ENCODE assay signal across 24 cellular contexts in genomic region chr1:61781151-61781550, GRCh38. TPM values are rescaled to one million over a fixed set of nuclear protein-coding genes. Genes with fewer than 3 reads are reported as not detected.
DNase-seq lines count a peak whose midpoint lies in the region; FAIRE-seq and TF ChIP-seq lines count a peak whose summit lies in the region.
"Had no signal": no experiment of that assay in that cellular context is flagged by ENCODE, and none has a peak within 500 bp of the region (broad histone marks: within the 10 kb centered on the region; RNA-seq: fewer than 3 reads in every experiment).

No MANE protein-coding gene starts in this region.

- H3K36me3 Mint-ChIP-seq in activated naive CD4-positive, alpha-beta T cell treated with anti-CD3 and anti-CD28 coated beads, Interleukin-2, amount 50 U/mL, for 24 hours: peaks cover 9% of the 10 kb centered on the region
- H3K36me3 Mint-ChIP-seq in activated naive CD4-positive, alpha-beta T cell treated with anti-CD3 and anti-CD28 coated beads for 36 hours (ENCODE audit: low read depth): peaks cover 2% of the 10 kb centered on the region
- peaks cover 11% of the 10 kb centered on the region for H3K36me3 Mint-ChIP-seq in activated T-helper 1 cell treated with anti-CD3 and anti-CD28 coated beads, Interleukin-12 subunit alpha, Interleukin-12 subunit beta, Interleukin-2, Interleukin-4 antibody, amounts not matched to agents 30 ng/mL and 10 ng/mL and 1 ng/mL, durations not matched to agents 14 hours and 24 hours and 36 hours (ENCODE audit: low read depth)

- H3K9me3 ChIP-seq in suprapubic skin: no peaks in the 10 kb centered on the region
- H3K9me3 ChIP-seq: lower lobe of right lung, psoas muscle had no signal

- TF ChIP-seq POLR2A in suprapubic skin (IDR thresholded peaks at IDR 0.05): no peak

- CTCF ChIA-PET in activated naive CD4-positive, alpha-beta T cell treated with anti-CD3 and anti-CD28 coated beads for 36 hours (lab: Charles Lee): no interaction called here

- peak overlapping the region; percentile 44 for H3K27ac ChIP-seq in suprapubic skin
- H3K27ac ChIP-seq: HL-60, lower lobe of right lung, psoas muscle had no signal

- TF ChIP-seq EP300 in suprapubic skin (IDR thresholded peaks at IDR 0.05): no peak

- no peaks in the 10 kb centered on the region for H3K9me3 Mint-ChIP-seq in activated naive CD4-positive, alpha-beta T cell treated with anti-CD3 and anti-CD28 coated beads, Interleukin-2, amount 50 U/mL, for 24 hours
- H3K9me3 Mint-ChIP-seq in activated naive CD4-positive, alpha-beta T cell treated with anti-CD3 and anti-CD28 coated beads for 36 hours: no peaks in the 10 kb centered on the region
- H3K9me3 Mint-ChIP-seq in activated T-helper 1 cell treated with anti-CD3 and anti-CD28 coated beads, Interleukin-12 subunit alpha, Interleukin-12 subunit beta, Interleukin-2, Interleukin-4 antibody, amounts not matched to agents 30 ng/mL and 10 ng/mL and 1 ng/mL, durations not matched to agents 14 hours and 24 hours and 36 hours: peaks cover 4% of the 10 kb centered on the region
- H3K9me3 Mint-ChIP-seq: activated naive CD8-positive, alpha-beta T cell treated with anti-CD3 and anti-CD28 coated beads, Interleukin-2, amount 10 ng/mL, durations not matched to agents 7 days and 5 days; central memory CD8-positive, alpha-beta T cell had no signal

- H3K36me3 ChIP-seq in suprapubic skin: peaks cover 13% of the 10 kb centered on the region

- no peak overlapping the region for H3K4me3 ChIP-seq in suprapubic skin
- H3K4me3 ChIP-seq: lower lobe of right lung, psoas muscle had no signal

- no peak for TF ChIP-seq CTCF in suprapubic skin (IDR thresholded peaks at IDR 0.05)

- intact Hi-C loops in activated naive CD4-positive, alpha-beta T cell treated with anti-CD3 and anti-CD28 coated beads for 36 hours (cut with micrococcal nuclease): loop anchor here (5.0 kb wide), 1 partner anchor 464 kb away; no protein-coding TSS in a partner anchor
- intact Hi-C loops in activated T-helper 1 cell treated with anti-CD3 and anti-CD28 coated beads, Interleukin-12 subunit alpha, Interleukin-12 subunit beta, Interleukin-2, Interleukin-4 antibody, amounts not matched to agents 30 ng/mL and 10 ng/mL and 1 ng/mL, durations not matched to agents 14 hours and 24 hours and 36 hours (cut with micrococcal nuclease): loop anchor here (5.0 kb wide), 4 partner anchors 464 to 1969 kb away; partner anchors contain the start of genes HOOK1 and USP1

- no peaks in the 10 kb centered on the region for H3K4me1 ChIP-seq in suprapubic skin
- H3K4me1 ChIP-seq: lower lobe of right lung had no signal

- H3K4me1 Mint-ChIP-seq in activated naive CD4-positive, alpha-beta T cell treated with anti-CD3 and anti-CD28 coated beads, Interleukin-2, amount 50 U/mL, for 24 hours: peaks cover 50% of the 10 kb centered on the region
- peaks cover 39% of the 10 kb centered on the region for H3K4me1 Mint-ChIP-seq in activated naive CD4-positive, alpha-beta T cell treated with anti-CD3 and anti-CD28 coated beads for 36 hours (ENCODE audit: low read depth)
- peaks cover 53% of the 10 kb centered on the region for H3K4me1 Mint-ChIP-seq in activated T-helper 1 cell treated with anti-CD3 and anti-CD28 coated beads, Interleukin-12 subunit alpha, Interleukin-12 subunit beta, Interleukin-2, Interleukin-4 antibody, amounts not matched to agents 30 ng/mL and 10 ng/mL and 1 ng/mL, durations not matched to agents 14 hours and 24 hours and 36 hours (ENCODE audit: low read depth)

- peak overlapping the region; percentile 30 for H3K27ac Mint-ChIP-seq in activated naive CD4-positive, alpha-beta T cell treated with anti-CD3 and anti-CD28 coated beads, Interleukin-2, amount 50 U/mL, for 24 hours
- no peak overlapping the region for H3K27ac Mint-ChIP-seq in activated naive CD4-positive, alpha-beta T cell treated with anti-CD3 and anti-CD28 coated beads for 36 hours
- H3K27ac Mint-ChIP-seq in activated T-helper 1 cell treated with anti-CD3 and anti-CD28 coated beads, Interleukin-12 subunit alpha, Interleukin-12 subunit beta, Interleukin-2, Interleukin-4 antibody, amounts not matched to agents 30 ng/mL and 10 ng/mL and 1 ng/mL, durations not matched to agents 14 hours and 24 hours and 36 hours: peak overlapping the region; percentile 15
- H3K27ac Mint-ChIP-seq: activated CD8-positive, alpha-beta memory T cell treated with anti-CD3 and anti-CD28 coated beads, Interleukin-2, amount 10 ng/mL, durations not matched to agents 7 days and 5 days had no signal

- no peak overlapping the region for H3K4me3 Mint-ChIP-seq in activated naive CD4-positive, alpha-beta T cell treated with anti-CD3 and anti-CD28 coated beads, Interleukin-2, amount 50 U/mL, for 24 hours
- no peak overlapping the region for H3K4me3 Mint-ChIP-seq in activated naive CD4-positive, alpha-beta T cell treated with anti-CD3 and anti-CD28 coated beads for 36 hours
- H3K4me3 Mint-ChIP-seq in activated T-helper 1 cell treated with anti-CD3 and anti-CD28 coated beads, Interleukin-12 subunit alpha, Interleukin-12 subunit beta, Interleukin-2, Interleukin-4 antibody, amounts not matched to agents 30 ng/mL and 10 ng/mL and 1 ng/mL, durations not matched to agents 14 hours and 24 hours and 36 hours: no peak overlapping the region
- H3K4me3 Mint-ChIP-seq: activated CD8-positive, alpha-beta memory T cell treated with anti-CD3 and anti-CD28 coated beads, Interleukin-2, amount 10 ng/mL, durations not matched to agents 7 days and 5 days; activated naive CD8-positive, alpha-beta T cell treated with anti-CD3 and anti-CD28 coated beads, Interleukin-2, amount 10 ng/mL, durations not matched to agents 7 days and 5 days; central memory CD8-positive, alpha-beta T cell had no signal

- no peaks in the 10 kb centered on the region for H3K27me3 Mint-ChIP-seq in activated naive CD4-positive, alpha-beta T cell treated with anti-CD3 and anti-CD28 coated beads, Interleukin-2, amount 50 U/mL, for 24 hours
- no peaks in the 10 kb centered on the region for H3K27me3 Mint-ChIP-seq in activated naive CD4-positive, alpha-beta T cell treated with anti-CD3 and anti-CD28 coated beads for 36 hours (ENCODE audit: low read depth)
- no peaks in the 10 kb centered on the region for H3K27me3 Mint-ChIP-seq in activated T-helper 1 cell treated with anti-CD3 and anti-CD28 coated beads, Interleukin-12 subunit alpha, Interleukin-12 subunit beta, Interleukin-2, Interleukin-4 antibody, amounts not matched to agents 30 ng/mL and 10 ng/mL and 1 ng/mL, durations not matched to agents 14 hours and 24 hours and 36 hours (ENCODE audit: insufficient read depth)
- H3K27me3 Mint-ChIP-seq: activated CD8-positive, alpha-beta memory T cell treated with anti-CD3 and anti-CD28 coated beads, Interleukin-2, amount 10 ng/mL, durations not matched to agents 7 days and 5 days; activated naive CD8-positive, alpha-beta T cell treated with anti-CD3 and anti-CD28 coated beads, Interleukin-2, amount 10 ng/mL, durations not matched to agents 7 days and 5 days; central memory CD8-positive, alpha-beta T cell had no signal

- FAIRE-seq in frontal cortex (lab: Jason Lieb, UNC): no peak
- FAIRE-seq: HepG2, keratinocyte had no signal

- no peaks in the 10 kb centered on the region for H3K27me3 ChIP-seq in suprapubic skin

- no peak for DNase-seq in activated naive CD4-positive, alpha-beta T cell treated with anti-CD3 and anti-CD28 coated beads for 36 hours
- peak; percentile 89 for DNase-seq in OCI-M1 (lab: John Stamatoyannopoulos, UW)
- DNase-seq in activated T-helper 1 cell treated with anti-CD3 and anti-CD28 coated beads, Interleukin-12 subunit alpha, Interleukin-12 subunit beta, Interleukin-2, Interleukin-4 antibody, amounts not matched to agents 30 ng/mL and 10 ng/mL and 1 ng/mL, durations not matched to agents 14 hours and 24 hours and 36 hours (ENCODE audit: low spot score): no peak
- DNase-seq in suprapubic skin (ENCODE audit: low spot score in 2 of 2): no peak
- DNase-seq in SIG-M5 (lab: John Stamatoyannopoulos, UW): no peak
- DNase-seq in frontal cortex (ENCODE audit: low spot score in 2 of 2): no peak
- no peak for DNase-seq in iPS-NIHi11 (ENCODE audit: low spot score)
- DNase-seq: activated CD8-positive, alpha-beta memory T cell treated with anti-CD3 and anti-CD28 coated beads, Interleukin-2, amount 10 ng/mL, durations not matched to agents 7 days and 5 days; activated naive CD8-positive, alpha-beta T cell treated with anti-CD3 and anti-CD28 coated beads, Interleukin-2, amount 10 ng/mL, durations not matched to agents 7 days and 5 days; C1 segment of cervical spinal cord; dermis blood vessel endothelial cell; DMS 273 treated with DMSO at 0.1 percent for 48 hours; lower lobe of right lung; NCI-H2081; NCI-H446; NCI-H82; psoas muscle; T-helper 9 cell; trophoblast cell had no signal

RNA-seq across cellular contexts. Expression of gene PATJ, which starts 38.9 kb away (rescaled TPM):
- 10 to 100 TPM; 13.3 to 13.5 TPM for total RNA-seq in activated naive CD4-positive, alpha-beta T cell treated with anti-CD3 and anti-CD28 coated beads for 36 hours
- total RNA-seq in activated T-helper 1 cell treated with anti-CD3 and anti-CD28 coated beads, Interleukin-12 subunit alpha, Interleukin-12 subunit beta, Interleukin-2, Interleukin-4 antibody, amounts not matched to agents 30 ng/mL and 10 ng/mL and 1 ng/mL, durations not matched to agents 14 hours and 24 hours and 36 hours: 5.1 and 7.3 TPM in 2 replicates
- total RNA-seq in suprapubic skin: 100 to 1,000 TPM in 1 of 4 donors, 10 to 100 TPM in 3; 54.9 to 187 (median 62.1) TPM
- 24.1 TPM for total RNA-seq in frontal cortex

RNA-seq across cellular contexts. Expression of gene TM2D1, which starts 56.2 kb away (rescaled TPM):
- 10 to 100 TPM; 28.2 to 30.9 TPM for total RNA-seq in activated naive CD4-positive, alpha-beta T cell treated with anti-CD3 and anti-CD28 coated beads for 36 hours
- 28.3 and 29.6 TPM in 2 replicates for total RNA-seq in activated T-helper 1 cell treated with anti-CD3 and anti-CD28 coated beads, Interleukin-12 subunit alpha, Interleukin-12 subunit beta, Interleukin-2, Interleukin-4 antibody, amounts not matched to agents 30 ng/mL and 10 ng/mL and 1 ng/mL, durations not matched to agents 14 hours and 24 hours and 36 hours
- 10 to 100 TPM; 37.6 to 67.2 (median 52.8) TPM for total RNA-seq in suprapubic skin
- 96.6 TPM for total RNA-seq in frontal cortex
